ENCODE assay signal across 21 cellular contexts in the genomic region with DNA sequence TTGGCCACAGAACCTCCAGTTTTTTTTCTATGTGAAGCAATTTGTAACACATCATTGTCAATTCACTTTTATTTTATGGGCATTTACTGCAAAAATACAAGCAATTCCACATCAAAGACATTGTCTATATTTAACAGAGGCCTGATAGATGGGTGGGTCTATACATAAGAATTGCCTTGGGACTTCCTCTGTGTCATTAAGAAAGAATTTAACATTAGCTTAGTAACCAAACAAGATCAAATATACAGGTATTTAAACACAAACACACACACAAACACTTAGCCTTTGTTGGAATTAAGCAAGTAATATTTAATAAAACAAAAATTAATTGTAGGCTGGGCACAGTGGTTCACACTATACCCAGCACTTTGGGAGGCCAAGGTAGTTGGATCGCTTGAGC. TPM values are rescaled to one million over a fixed set of nuclear protein-coding genes. Genes with fewer than 3 reads are reported as not detected.
A peak's percentile ranks its signal among the peaks of the same experiment; 100 is the strongest.
DNase-seq lines count a peak whose midpoint lies in the region; ATAC-seq and TF ChIP-seq lines count a peak whose summit lies in the region.
"Had no signal": no experiment of that assay in that cellular context is flagged by ENCODE, and none has a peak within 500 bp of the region (broad histone marks: within the 10 kb centered on the region; RNA-seq: fewer than 3 reads in every experiment).

No MANE protein-coding gene starts in this region.

- no peak overlapping the region for H3K27ac Mint-ChIP-seq in progenitor cell of endocrine pancreas
- H3K27ac Mint-ChIP-seq in activated CD8-positive, alpha-beta memory T cell treated with anti-CD3 and anti-CD28 coated beads, Interleukin-2, amount 10 ng/mL, durations not matched to agents 7 days and 5 days: no peak overlapping the region
- H3K27ac Mint-ChIP-seq: CD4-positive, CD25-positive, alpha-beta regulatory T cell; GM23338 had no signal

- TF ChIP-seq CTCF in progenitor cell of endocrine pancreas (IDR thresholded peaks at IDR 0.05; ENCODE audit: unreplicated experiment): no peak

- ATAC-seq in activated CD8-positive, alpha-beta memory T cell treated with anti-CD3 and anti-CD28 coated beads, Interleukin-2, amount 10 ng/mL, durations not matched to agents 7 days and 5 days: no peak
- ATAC-seq: GM12878, GM23338 had no signal

- H3K4me1 Mint-ChIP-seq in progenitor cell of endocrine pancreas (ENCODE audit: low read depth): peaks cover 14% of the 10 kb centered on the region
- H3K4me1 Mint-ChIP-seq in activated CD8-positive, alpha-beta memory T cell treated with anti-CD3 and anti-CD28 coated beads, Interleukin-2, amount 10 ng/mL, durations not matched to agents 7 days and 5 days: peaks cover 29% of the 10 kb centered on the region

- no peaks in the 10 kb centered on the region for H3K27me3 Mint-ChIP-seq in progenitor cell of endocrine pancreas
- H3K27me3 Mint-ChIP-seq in activated CD8-positive, alpha-beta memory T cell treated with anti-CD3 and anti-CD28 coated beads, Interleukin-2, amount 10 ng/mL, durations not matched to agents 7 days and 5 days: no peaks in the 10 kb centered on the region

- no peaks in the 10 kb centered on the region for H3K36me3 Mint-ChIP-seq in progenitor cell of endocrine pancreas (ENCODE audit: insufficient read depth)
- H3K36me3 Mint-ChIP-seq in activated CD8-positive, alpha-beta memory T cell treated with anti-CD3 and anti-CD28 coated beads, Interleukin-2, amount 10 ng/mL, durations not matched to agents 7 days and 5 days: no peaks in the 10 kb centered on the region
- H3K36me3 Mint-ChIP-seq: CD4-positive, CD25-positive, alpha-beta regulatory T cell had no signal

- no peaks in the 10 kb centered on the region for H3K9me3 Mint-ChIP-seq in progenitor cell of endocrine pancreas (ENCODE audit: low read depth)
- H3K9me3 Mint-ChIP-seq in activated CD8-positive, alpha-beta memory T cell treated with anti-CD3 and anti-CD28 coated beads, Interleukin-2, amount 10 ng/mL, durations not matched to agents 7 days and 5 days (ENCODE audit: low read depth): no peaks in the 10 kb centered on the region
- H3K9me3 Mint-ChIP-seq: CD4-positive, CD25-positive, alpha-beta regulatory T cell; GM23338 had no signal

- peak; percentile 34 for DNase-seq in COLO829 (ENCODE audit: low spot score)
- DNase-seq in HT1080 (ENCODE audit: low read depth): peak; percentile 30
- peak; percentile 87 for DNase-seq in SW480 (ENCODE audit: low spot score)
- peak; percentile 33 for DNase-seq in kidney tubule cell (ENCODE audit: low spot score)
- DNase-seq in progenitor cell of endocrine pancreas (ENCODE audit: low spot score, unreplicated experiment): no peak
- no peak for DNase-seq in LoVo (ENCODE audit: low spot score)
- DNase-seq in activated CD8-positive, alpha-beta memory T cell treated with anti-CD3 and anti-CD28 coated beads, Interleukin-2, amount 10 ng/mL, durations not matched to agents 7 days and 5 days: no peak
- DNase-seq: CD4-positive, CD25-positive, alpha-beta regulatory T cell; DMS53; Karpas-422; MV-4-11; NCI-H1105; NCI-H1436 treated with DMSO at 0.1 percent for 48 hours; NCI-H1930; NCI-H2107; NCI-H524; NCI-H748 treated with DMSO at 0.1 percent for 48 hours; SIG-M5; SK-N-SH had no signal

- no peak overlapping the region for H3K4me3 Mint-ChIP-seq in progenitor cell of endocrine pancreas (ENCODE audit: low read depth)
- no peak overlapping the region for H3K4me3 Mint-ChIP-seq in activated CD8-positive, alpha-beta memory T cell treated with anti-CD3 and anti-CD28 coated beads, Interleukin-2, amount 10 ng/mL, durations not matched to agents 7 days and 5 days
- H3K4me3 Mint-ChIP-seq: CD4-positive, CD25-positive, alpha-beta regulatory T cell; GM23338 had no signal

- CTCF ChIA-PET in activated CD8-positive, alpha-beta memory T cell treated with anti-CD3 and anti-CD28 coated beads, Interleukin-2, amount 10 ng/mL, durations not matched to agents 7 days and 5 days (lab: Charles Lee): interaction anchor here (1.6 to 4.1 kb wide), 7 partner anchors 7 to 346 kb away, joined by 4 to 47 read pairs (median 6); partner anchors contain the start of genes NOL11 and PSMD12

RNA-seq across cellular contexts. Expression of gene PITPNC1, which starts 4.3 kb away (rescaled TPM):
- 2.8 and 6.4 TPM in 2 replicates for total RNA-seq in HT1080 (2014; rRNA removed; shearing (Covaris generic))
- 7.1 and 7.3 TPM in 2 replicates for polyA plus RNA-seq in HT1080 (2015; cell fraction: cytosol; rRNA removed)
- 4.7 and 5.5 TPM in 2 replicates for polyA plus RNA-seq in HT1080 (2015; cell fraction: nucleus; rRNA removed)
- 38.4 and 53.2 TPM in 2 replicates for total RNA-seq in progenitor cell of endocrine pancreas
- total RNA-seq in activated CD8-positive, alpha-beta memory T cell treated with anti-CD3 and anti-CD28 coated beads, Interleukin-2, amount 10 ng/mL, durations not matched to agents 7 days and 5 days: 10 to 100 TPM; 44.9 to 67.6 TPM

RNA-seq across cellular contexts. Expression of gene PSMD12, which starts 6.4 kb away (rescaled TPM):
- 41.6 and 54.9 TPM in 2 replicates for total RNA-seq in HT1080 (2014; rRNA removed; shearing (Covaris generic))
- polyA plus RNA-seq in HT1080 (2015; cell fraction: cytosol; rRNA removed): 91.3 and 108 TPM in 2 replicates
- polyA plus RNA-seq in HT1080 (2015; cell fraction: nucleus; rRNA removed): 84.9 and 99.0 TPM in 2 replicates
- total RNA-seq in progenitor cell of endocrine pancreas: 47.8 and 48.6 TPM in 2 replicates
- total RNA-seq in activated CD8-positive, alpha-beta memory T cell treated with anti-CD3 and anti-CD28 coated beads, Interleukin-2, amount 10 ng/mL, durations not matched to agents 7 days and 5 days: 10 to 100 TPM; 52.8 to 63.2 TPM

Comparison
In these comparisons a context has a peak if more than half of its experiments do, and no peak if none do; other contexts are left out.
1. DNase-seq: peak in COLO829 (single experiment), HT1080 (single experiment), SW480 (single experiment) and kidney tubule cell (single experiment); none in progenitor cell of endocrine pancreas (single experiment), LoVo (single experiment) and activated CD8-positive, alpha-beta memory T cell treated with anti-CD3 and anti-CD28 coated beads, Interleukin-2, amount 10 ng/mL, durations not matched to agents 7 days and 5 days (single experiment).